22 cellular contexts compared by ENCODE assay signal in the genomic region with DNA sequence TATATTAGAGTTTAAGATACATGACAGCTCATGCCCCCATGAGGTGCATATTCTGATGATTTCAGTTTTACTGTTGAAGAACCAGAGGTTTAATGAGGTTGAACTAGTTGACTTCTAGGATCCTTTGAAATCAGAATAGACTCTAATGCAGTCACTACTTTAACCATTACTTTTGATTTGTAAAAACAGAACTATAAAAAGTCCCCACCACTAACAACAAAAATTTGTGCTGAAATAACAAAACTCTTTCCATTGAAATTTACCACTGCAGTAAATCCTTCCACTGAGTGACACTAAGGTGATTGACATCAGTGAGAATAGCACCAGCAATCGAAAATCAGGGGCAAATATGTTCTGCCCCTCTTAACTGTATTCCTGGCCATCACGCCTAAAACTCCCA.
DNase-seq lines count a peak whose midpoint lies in the region; ATAC-seq, FAIRE-seq and TF ChIP-seq lines count a peak whose summit lies in the region.
"Had no signal": no experiment of that assay in that cellular context is flagged by ENCODE, and none has a peak within 500 bp of the region (broad histone marks: within the 10 kb centered on the region; RNA-seq: fewer than 3 reads in every experiment).

No MANE protein-coding gene starts in this region.

- H3K4me1 ChIP-seq in GM12878 (ENCODE audit: control insufficient read depth, insufficient read depth, low read length): peaks cover 28% of the 10 kb centered on the region
- H3K4me1 ChIP-seq: body of pancreas, esophagus muscularis mucosa, right lobe of liver had no signal

- H3K27me3 Mint-ChIP-seq in activated CD4-positive, alpha-beta T cell treated with anti-CD3 and anti-CD28 coated beads for 36 hours: peaks cover 4% of the 10 kb centered on the region
- H3K27me3 Mint-ChIP-seq in WTC11 (ENCODE audit: low read depth): no peaks in the 10 kb centered on the region; the same call in 1 of the 2 replicates
- H3K27me3 Mint-ChIP-seq: CD4-positive, CD25-positive, alpha-beta regulatory T cell had no signal

- 0% methylated on average over 2 of the region's 2 CpGs for WGBS in GM12878 (ENCODE audit: insufficient coverage, insufficient replicate concordance, low lambda C conversion rate, missing lambda C conversion rate)

- peak; percentile 86 for ATAC-seq in activated CD4-positive, alpha-beta T cell treated with anti-CD3 and anti-CD28 coated beads for 36 hours
- peak; percentile 48 for ATAC-seq in GM19372 (IDR thresholded peaks at IDR 0.05; ENCODE audit: low read depth, unreplicated experiment)
- ATAC-seq in HG02884 (IDR thresholded peaks at IDR 0.05; ENCODE audit: unreplicated experiment): peak; percentile 61
- peak; percentile 85 for ATAC-seq in GM12878
- no peak for ATAC-seq in WTC11
- ATAC-seq: body of pancreas, right lobe of liver, T-cell had no signal

- in situ Hi-C loops in GM12878 (cut with MboI): no loop called here

- peak; percentile 44 for FAIRE-seq in GM12878 (lab: Jason Lieb, UNC)
- FAIRE-seq: islet of Langerhans had no signal

- peaks cover 41% of the 10 kb centered on the region for H3K4me1 Mint-ChIP-seq in activated CD4-positive, alpha-beta T cell treated with anti-CD3 and anti-CD28 coated beads for 36 hours
- H3K4me1 Mint-ChIP-seq in WTC11: peaks cover 2% of the 10 kb centered on the region

- DNase-seq in activated CD4-positive, alpha-beta T cell treated with anti-CD3 and anti-CD28 coated beads for 36 hours: peak; percentile 27
- no peak for DNase-seq in activated CD4-positive, alpha-beta T cell treated with anti-CD3 and anti-CD28 coated beads for 4 hours
- DNase-seq in GM12878 (ENCODE audit: low read depth, low spot score) (peak; percentile 32), NCI-H1930 (lab: John Stamatoyannopoulos, UW) (no peak), WTC11 (ENCODE audit: low spot score) (no peak)
- no peak for DNase-seq in effector CD4-positive, alpha-beta T cell
- DNase-seq: 8988T; activated effector memory CD4-positive, alpha-beta T cell treated with anti-CD3 and anti-CD28 coated beads, Interleukin-2, amount 50 U/mL, for 16 hours; body of pancreas; EL; NCI-H1694 treated with DMSO at 0.1 percent for 48 hours; NCI-H82; right lobe of liver; stimulated activated CD4-positive, alpha-beta T cell treated with anti-CD3 and anti-CD28 coated beads, Interleukin-2, amount 100 ng/mL, for 48 hours; T-cell; upper lobe of left lung had no signal

- H3K79me2 ChIP-seq in GM12878 (ENCODE audit: control insufficient read depth, insufficient read depth, low read length): no peaks in the 10 kb centered on the region

- intact Hi-C loops in activated CD4-positive, alpha-beta T cell treated with anti-CD3 and anti-CD28 coated beads for 36 hours (cut with DNase I, micrococcal nuclease): loop anchor here (1.0 to 10.0 kb wide), 13 partner anchors 96 to 656 kb away; a partner anchor contains a TSS
- intact Hi-C loops in GM12878 (cut with micrococcal nuclease; ENCODE audit: unreplicated experiment): loop anchor here (5.0 kb wide), 2 partner anchors 187 to 207 kb away; a partner anchor contains a TSS

- no peak for TF ChIP-seq POLR2A in GM12878 (IDR thresholded peaks at IDR 0.05; ENCODE audit: low read depth, low read length)

- H4K20me1 ChIP-seq in GM12878 (ENCODE audit: control insufficient read depth, insufficient read depth): no peaks in the 10 kb centered on the region

- peaks cover 3% of the 10 kb centered on the region; the same call in 1 of the 3 replicates for H3K9me3 ChIP-seq in GM12878 (replicated peaks; ENCODE audit: control insufficient read depth, insufficient read depth, low read length)
- H3K9me3 ChIP-seq: body of pancreas, esophagus muscularis mucosa, right lobe of liver, upper lobe of left lung had no signal

- H3K27ac Mint-ChIP-seq in activated CD4-positive, alpha-beta T cell treated with anti-CD3 and anti-CD28 coated beads for 36 hours: peak overlapping the region; percentile 29
- no peak overlapping the region for H3K27ac Mint-ChIP-seq in WTC11
- H3K27ac Mint-ChIP-seq: dendritic cell treated with granulocyte-macrophage colony-stimulating factor and Interleukin-4, amounts not matched to agents 40 ng/mL and 50 ng/mL, for 4 days; T-cell had no signal

- H3K4me2 ChIP-seq in GM12878 (ENCODE audit: control insufficient read depth, insufficient read depth): 0 out of 2 replicates have a peak overlapping the region, but pooled peaks have one; percentile 3

- no peak overlapping the region for H3K4me3 ChIP-seq in GM12878
- H3K4me3 ChIP-seq: body of pancreas, esophagus muscularis mucosa, right lobe of liver, upper lobe of left lung had no signal

- SMC1A ChIA-PET in GM12878 (lab: Charles Lee; ENCODE audit: uncharacterized antibody, unreplicated experiment): interaction anchor here (0.6 to 1.8 kb wide), 5 partner anchors 9 to 188 kb away, joined by 3 to 5 read pairs (median 3); no protein-coding TSS in a partner anchor

- BruUV-seq in GM12878 (replicated peaks; lab: Mats Ljungman, UMichigan): no TSS peak

- H3K4me3 Mint-ChIP-seq in activated CD4-positive, alpha-beta T cell treated with anti-CD3 and anti-CD28 coated beads for 36 hours: no peak overlapping the region
- H3K4me3 Mint-ChIP-seq in WTC11: no peak overlapping the region
- H3K4me3 Mint-ChIP-seq: CD4-positive, CD25-positive, alpha-beta regulatory T cell; dendritic cell treated with granulocyte-macrophage colony-stimulating factor and Interleukin-4, amounts not matched to agents 40 ng/mL and 50 ng/mL, for 4 days; T-cell had no signal

- no peak overlapping the region for H3K9ac ChIP-seq in GM12878 (ENCODE audit: control insufficient read depth, insufficient read depth, low read length)

- no peaks in the 10 kb centered on the region for H3K36me3 ChIP-seq in GM12878 (ENCODE audit: control insufficient read depth in 2 of 2, insufficient read depth in 2 of 2, low read length in 1 of 2)
- H3K36me3 ChIP-seq: esophagus muscularis mucosa, right lobe of liver, upper lobe of left lung had no signal

- TF ChIP-seq CTCF in GM12878 (IDR thresholded peaks at IDR 0.05 in 2 of 3, conservative IDR thresholded peaks at IDR 0.05 in 1 of 3; ENCODE audit: control insufficient read depth in 2 of 3, extremely low read depth in 1 of 3, insufficient read depth in 1 of 3, low read depth in 3 of 3, low read length in 3 of 3) (no peak), WTC11 (IDR thresholded peaks at IDR 0.05) (no peak)

- H3K36me3 Mint-ChIP-seq in activated CD4-positive, alpha-beta T cell treated with anti-CD3 and anti-CD28 coated beads for 36 hours (ENCODE audit: low read depth): peaks cover 2% of the 10 kb centered on the region
- peaks cover 11% of the 10 kb centered on the region; the same call in 1 of the 2 replicates for H3K36me3 Mint-ChIP-seq in WTC11
- H3K36me3 Mint-ChIP-seq: CD4-positive, CD25-positive, alpha-beta regulatory T cell; T-cell had no signal

- TF ChIP-seq RAD21 in GM12878 (IDR thresholded peaks at IDR 0.05; ENCODE audit: insufficient read depth, low read depth, low read length): no peak

- POLR2A ChIA-PET in activated CD4-positive, alpha-beta T cell treated with anti-CD3 and anti-CD28 coated beads for 36 hours (lab: Charles Lee): interaction anchor here (0.5 to 1.0 kb wide), 5 partner anchors 110 to 635 kb away, joined by 3 to 4 read pairs (median 3); no protein-coding TSS in a partner anchor
- POLR2A ChIA-PET in GM12878 (lab: Charles Lee) (no interaction called here), WTC11 (lab: Charles Lee) (no interaction called here)

- H3K9me3 Mint-ChIP-seq in activated CD4-positive, alpha-beta T cell treated with anti-CD3 and anti-CD28 coated beads for 36 hours (ENCODE audit: low read depth): peaks cover 8% of the 10 kb centered on the region
- H3K9me3 Mint-ChIP-seq in WTC11: peaks cover 15% of the 10 kb centered on the region
- H3K9me3 Mint-ChIP-seq: dendritic cell treated with granulocyte-macrophage colony-stimulating factor and Interleukin-4, amounts not matched to agents 40 ng/mL and 50 ng/mL, for 4 days had no signal

- peak; percentile 39 to 60; a peak in 3 of 4 replicates for TF ChIP-seq EP300 in GM12878 (IDR thresholded peaks at IDR 0.05; ENCODE audit: borderline replicate concordance in 1 of 2, control insufficient read depth in 1 of 2, low read depth in 2 of 2, low read length in 2 of 2)

- H2AFZ ChIP-seq in GM12878 (ENCODE audit: control insufficient read depth, low read depth, low read length): no peak overlapping the region

- H3K27ac ChIP-seq in GM12878 (ENCODE audit: control insufficient read depth, insufficient read depth): no peak overlapping the region
- H3K27ac ChIP-seq: body of pancreas, esophagus muscularis mucosa, right lobe of liver, upper lobe of left lung had no signal

- no peaks in the 10 kb centered on the region for H3K27me3 ChIP-seq in GM12878 (replicated peaks in 1 of 2; ENCODE audit: control insufficient read depth in 2 of 2, insufficient read depth in 2 of 2, low read length in 1 of 2)
- H3K27me3 ChIP-seq: body of pancreas, esophagus muscularis mucosa, right lobe of liver, upper lobe of left lung had no signal

- CTCF ChIA-PET in activated CD4-positive, alpha-beta T cell treated with anti-CD3 and anti-CD28 coated beads for 36 hours (lab: Charles Lee): interaction anchor here (0.7 to 1.2 kb wide), 3 partner anchors 89 to 214 kb away, joined by 3 to 4 read pairs (median 3); a partner anchor contains a TSS
- CTCF ChIA-PET in GM12878 (lab: Yijun Ruan, JAX) (interaction anchor here (0.6 to 2.4 kb wide), 3 partner anchors 32 to 346 kb away, joined by 3 to 7 read pairs (median 3); no protein-coding TSS in a partner anchor), WTC11 (lab: Charles Lee) (interaction anchor here (1.1 kb wide), 1 partner anchor 22 kb away, joined by 3 read pairs; no protein-coding TSS in a partner anchor)

- RAD21 ChIA-PET in GM12878 (lab: Charles Lee; ENCODE audit: unreplicated experiment): no interaction called here

TF ChIP-seq in GM12878, 131 proteins besides CTCF, POLR2A, EP300 and RAD21 (continues in another document):
- TF ChIP-seq EGR1 (IDR thresholded peaks at IDR 0.05; ENCODE audit: borderline replicate concordance in 1 of 2, low read depth in 2 of 2, low read length in 2 of 2) (no peak), SMAD1 (IDR thresholded peaks at IDR 0.05; ENCODE audit: low read depth, partially characterized antibody) (no peak), CHD2 (IDR thresholded peaks at IDR 0.05; ENCODE audit: borderline replicate concordance, low read depth, low read length) (no peak)

TF ChIP-seq in WTC11, 78 proteins besides CTCF, POLR2A, EP300 and RAD21 (continues in another document):
- no peak for TF ChIP-seq HMGA2 (CRISPR knock-in tag; IDR thresholded peaks at IDR 0.05)
- TF ChIP-seq RORB (CRISPR knock-in tag; IDR thresholded peaks at IDR 0.05): no peak
- no peak for TF ChIP-seq SMAD4 (CRISPR knock-in tag; IDR thresholded peaks at IDR 0.05)
- no peak for TF ChIP-seq ZNF219 (CRISPR knock-in tag; IDR thresholded peaks at IDR 0.05; ENCODE audit: borderline replicate concordance)
- no peak for TF ChIP-seq NFATC4 (CRISPR knock-in tag; IDR thresholded peaks at IDR 0.05)

Comparison
In these comparisons a context has a peak if more than half of its experiments do, and no peak if none do; other contexts are left out.
1. DNase-seq: peak in activated CD4-positive, alpha-beta T cell treated with anti-CD3 and anti-CD28 coated beads for 36 hours (single experiment) and GM12878 (single experiment); none in activated CD4-positive, alpha-beta T cell treated with anti-CD3 and anti-CD28 coated beads for 4 hours (0 of 2), NCI-H1930 (0 of 2), WTC11 (single experiment) and effector CD4-positive, alpha-beta T cell (single experiment).